Comparison of ENCODE assay signal across 18 cellular contexts in the genomic region with DNA sequence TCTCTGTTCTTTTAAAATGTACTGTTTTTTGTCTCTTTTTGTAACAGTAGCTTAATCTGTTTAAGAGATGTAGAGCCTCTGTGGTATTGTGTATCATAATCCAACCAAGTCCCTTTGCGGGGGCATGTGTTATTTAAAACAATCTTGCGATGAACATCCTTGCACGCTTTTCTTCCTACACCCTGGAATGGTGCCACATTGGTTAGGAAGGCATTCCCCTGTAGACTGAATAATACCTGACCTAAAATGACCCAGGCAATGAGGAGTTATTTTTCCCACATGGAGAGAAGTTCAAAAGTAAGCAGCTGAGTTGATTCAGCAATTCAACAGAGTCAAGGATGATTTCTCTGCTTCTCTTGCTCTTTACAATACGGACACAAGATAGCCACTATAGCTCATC.
"Had no signal": no experiment of that assay in that cellular context is flagged by ENCODE, and none has a peak within 500 bp of the region (broad histone marks: within the 10 kb centered on the region; RNA-seq: fewer than 3 reads in every experiment).

No MANE protein-coding gene starts in this region.

- H3K9me3 ChIP-seq: thyroid gland had no signal

- ATAC-seq: activated CD8-positive, alpha-beta memory T cell treated with anti-CD3 and anti-CD28 coated beads, Interleukin-2, amount 10 ng/mL, durations not matched to agents 7 days and 5 days; left lobe of liver; naive thymus-derived CD4-positive, alpha-beta T cell; stimulated activated naive CD8-positive, alpha-beta T cell treated with anti-CD3 and anti-CD28 coated beads, Interleukin-15, Interleukin-2, amounts not matched to agents 100 U/mL and 50 U/mL, for 24 hours had no signal

- H3K27me3 ChIP-seq: neural progenitor cell, thyroid gland had no signal

- H3K4me1 ChIP-seq: thyroid gland had no signal

- H3K27ac Mint-ChIP-seq: activated CD4-positive, alpha-beta memory T cell treated with anti-CD3 and anti-CD28 coated beads, Interleukin-2, amount 10 ng/mL, durations not matched to agents 7 days and 5 days; activated CD8-positive, alpha-beta memory T cell treated with anti-CD3 and anti-CD28 coated beads, Interleukin-2, amount 10 ng/mL, durations not matched to agents 7 days and 5 days; activated naive CD4-positive, alpha-beta T cell treated with anti-CD3 and anti-CD28 coated beads, Interleukin-2, amount 50 U/mL, for 24 hours; activated T-helper 1 cell treated with anti-CD3 and anti-CD28 coated beads, Interleukin-12 subunit alpha, Interleukin-12 subunit beta, Interleukin-2, Interleukin-4 antibody, amounts not matched to agents 30 ng/mL and 10 ng/mL and 1 ng/mL, durations not matched to agents 14 hours and 24 hours and 36 hours; naive thymus-derived CD4-positive, alpha-beta T cell; neural progenitor cell had no signal

- H3K36me3 Mint-ChIP-seq: activated CD8-positive, alpha-beta memory T cell treated with anti-CD3 and anti-CD28 coated beads, Interleukin-2, amount 10 ng/mL, durations not matched to agents 7 days and 5 days; activated naive CD4-positive, alpha-beta T cell treated with anti-CD3 and anti-CD28 coated beads, Interleukin-2, amount 50 U/mL, for 24 hours; naive thymus-derived CD4-positive, alpha-beta T cell; neural progenitor cell had no signal

- H3K4me1 Mint-ChIP-seq: activated naive CD4-positive, alpha-beta T cell treated with anti-CD3 and anti-CD28 coated beads, Interleukin-2, amount 50 U/mL, for 24 hours had no signal

- DNase-seq: activated CD4-positive, alpha-beta memory T cell treated with anti-CD3 and anti-CD28 coated beads, Interleukin-2, amount 10 ng/mL, durations not matched to agents 7 days and 5 days; activated CD4-positive, alpha-beta T cell treated with anti-CD3 and anti-CD28 coated beads for 48 hours; activated CD8-positive, alpha-beta memory T cell treated with anti-CD3 and anti-CD28 coated beads, Interleukin-2, amount 10 ng/mL, durations not matched to agents 7 days and 5 days; activated gamma-delta T cell; cortex of kidney; foreskin fibroblast; kidney; naive thymus-derived CD4-positive, alpha-beta T cell; stimulated activated CD4-positive, alpha-beta T cell treated with anti-CD3 and anti-CD28 coated beads, Interleukin-4, amount 100 ng/mL, for 4 hours; stimulated activated naive CD8-positive, alpha-beta T cell treated with anti-CD3 and anti-CD28 coated beads, Interleukin-15, Interleukin-2, amounts not matched to agents 100 U/mL and 50 U/mL, for 24 hours; substantia nigra; thyroid gland had no signal

- H3K27ac ChIP-seq: epithelial cell of prostate, neural progenitor cell, thyroid gland had no signal

- H3K9me3 Mint-ChIP-seq: activated CD4-positive, alpha-beta memory T cell treated with anti-CD3 and anti-CD28 coated beads, Interleukin-2, amount 10 ng/mL, durations not matched to agents 7 days and 5 days; activated naive CD4-positive, alpha-beta T cell treated with anti-CD3 and anti-CD28 coated beads, Interleukin-2, amount 50 U/mL, for 24 hours; activated T-helper 1 cell treated with anti-CD3 and anti-CD28 coated beads, Interleukin-12 subunit alpha, Interleukin-12 subunit beta, Interleukin-2, Interleukin-4 antibody, amounts not matched to agents 30 ng/mL and 10 ng/mL and 1 ng/mL, durations not matched to agents 14 hours and 24 hours and 36 hours; neural progenitor cell had no signal

- H3K4me3 Mint-ChIP-seq: activated CD4-positive, alpha-beta memory T cell treated with anti-CD3 and anti-CD28 coated beads, Interleukin-2, amount 10 ng/mL, durations not matched to agents 7 days and 5 days; activated CD8-positive, alpha-beta memory T cell treated with anti-CD3 and anti-CD28 coated beads, Interleukin-2, amount 10 ng/mL, durations not matched to agents 7 days and 5 days; activated naive CD4-positive, alpha-beta T cell treated with anti-CD3 and anti-CD28 coated beads, Interleukin-2, amount 50 U/mL, for 24 hours; activated T-helper 1 cell treated with anti-CD3 and anti-CD28 coated beads, Interleukin-12 subunit alpha, Interleukin-12 subunit beta, Interleukin-2, Interleukin-4 antibody, amounts not matched to agents 30 ng/mL and 10 ng/mL and 1 ng/mL, durations not matched to agents 14 hours and 24 hours and 36 hours; naive thymus-derived CD4-positive, alpha-beta T cell; neural progenitor cell had no signal

- H3K27me3 Mint-ChIP-seq: activated naive CD4-positive, alpha-beta T cell treated with anti-CD3 and anti-CD28 coated beads, Interleukin-2, amount 50 U/mL, for 24 hours had no signal

- H3K4me3 ChIP-seq: lung, neural progenitor cell, thyroid gland had no signal

- H3K36me3 ChIP-seq: neural progenitor cell, thyroid gland had no signal
